1 cellular context compared by ENCODE assay signal in the genomic region with DNA sequence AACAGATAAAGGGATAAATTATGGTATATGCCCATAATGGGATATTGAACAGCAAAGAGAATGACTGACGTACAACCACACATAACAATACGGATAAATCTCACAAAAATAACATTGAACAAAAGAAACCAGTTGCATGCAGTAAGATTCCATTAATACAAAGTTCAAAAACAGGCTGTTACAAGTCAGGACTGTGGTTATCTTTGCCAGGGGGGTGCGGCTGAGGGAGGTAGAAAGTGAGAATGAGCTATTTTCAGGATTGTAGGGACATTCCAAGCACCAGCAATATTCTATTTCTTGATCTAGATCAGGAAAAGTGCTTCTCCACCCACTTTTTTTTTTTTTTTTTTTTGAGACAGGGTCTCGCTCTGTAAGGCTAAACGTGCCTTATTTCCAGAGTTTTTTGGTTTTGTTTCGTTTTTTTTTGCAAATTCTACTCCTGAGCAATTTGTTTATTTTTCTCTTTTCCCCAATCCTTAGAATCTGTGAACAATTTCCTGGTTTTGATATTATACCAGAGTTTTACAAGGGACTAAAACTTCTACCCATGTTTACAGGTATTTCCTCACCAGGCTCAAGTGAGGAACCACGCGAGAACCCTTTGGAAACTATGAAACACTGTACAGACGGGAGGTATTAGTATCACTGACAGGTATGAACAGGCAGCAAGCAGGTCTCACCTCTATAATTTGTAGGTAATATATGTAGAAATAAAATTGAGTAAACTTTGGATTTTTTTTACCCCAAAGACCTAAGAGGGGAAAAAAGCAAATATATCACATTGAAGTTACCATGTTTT.
TF ChIP-seq lines count a peak whose summit lies in the region.

No MANE protein-coding gene starts in this region.

TF ChIP-seq in HepG2, 621 proteins besides CTCF, POLR2A, EP300 and RAD21:
- TF ChIP-seq PRMT3 (CRISPR knock-in tag; IDR thresholded peaks at IDR 0.05; ENCODE audit: borderline replicate concordance, low read depth) (no peak), ZNF354B (CRISPR knock-in tag; IDR thresholded peaks at IDR 0.05) (no peak), ZNF451 (CRISPR knock-in tag; IDR thresholded peaks at IDR 0.05) (no peak), SMARCC2 (IDR thresholded peaks at IDR 0.05) (no peak), TCF12 (IDR thresholded peaks at IDR 0.05) (no peak), TCF12 (CRISPR knock-in tag; IDR thresholded peaks at IDR 0.05) (no peak), SAFB2 (CRISPR knock-in tag; IDR thresholded peaks at IDR 0.05; ENCODE audit: borderline replicate concordance, low read depth) (no peak), ZNF557 (CRISPR knock-in tag; IDR thresholded peaks at IDR 0.05) (no peak), DNMT3B (CRISPR knock-in tag; conservative IDR thresholded peaks at IDR 0.05) (no peak), ZMYM3 (CRISPR knock-in tag; IDR thresholded peaks at IDR 0.05) (no peak), ETS1 (CRISPR knock-in tag; IDR thresholded peaks at IDR 0.05) (no peak), MTA1 (CRISPR knock-in tag; IDR thresholded peaks at IDR 0.05; ENCODE audit: borderline replicate concordance) (no peak), ETV5 (CRISPR knock-in tag; IDR thresholded peaks at IDR 0.05; ENCODE audit: borderline replicate concordance) (no peak), RARA (CRISPR knock-in tag; IDR thresholded peaks at IDR 0.05) (no peak), ZNF10 (CRISPR knock-in tag; IDR thresholded peaks at IDR 0.05; ENCODE audit: borderline replicate concordance, low read depth) (no peak), MED1 (CRISPR knock-in tag; IDR thresholded peaks at IDR 0.05) (no peak), ZNF556 (CRISPR knock-in tag; IDR thresholded peaks at IDR 0.05; ENCODE audit: borderline replicate concordance) (no peak)
- TF ChIP-seq, protein P1, sequence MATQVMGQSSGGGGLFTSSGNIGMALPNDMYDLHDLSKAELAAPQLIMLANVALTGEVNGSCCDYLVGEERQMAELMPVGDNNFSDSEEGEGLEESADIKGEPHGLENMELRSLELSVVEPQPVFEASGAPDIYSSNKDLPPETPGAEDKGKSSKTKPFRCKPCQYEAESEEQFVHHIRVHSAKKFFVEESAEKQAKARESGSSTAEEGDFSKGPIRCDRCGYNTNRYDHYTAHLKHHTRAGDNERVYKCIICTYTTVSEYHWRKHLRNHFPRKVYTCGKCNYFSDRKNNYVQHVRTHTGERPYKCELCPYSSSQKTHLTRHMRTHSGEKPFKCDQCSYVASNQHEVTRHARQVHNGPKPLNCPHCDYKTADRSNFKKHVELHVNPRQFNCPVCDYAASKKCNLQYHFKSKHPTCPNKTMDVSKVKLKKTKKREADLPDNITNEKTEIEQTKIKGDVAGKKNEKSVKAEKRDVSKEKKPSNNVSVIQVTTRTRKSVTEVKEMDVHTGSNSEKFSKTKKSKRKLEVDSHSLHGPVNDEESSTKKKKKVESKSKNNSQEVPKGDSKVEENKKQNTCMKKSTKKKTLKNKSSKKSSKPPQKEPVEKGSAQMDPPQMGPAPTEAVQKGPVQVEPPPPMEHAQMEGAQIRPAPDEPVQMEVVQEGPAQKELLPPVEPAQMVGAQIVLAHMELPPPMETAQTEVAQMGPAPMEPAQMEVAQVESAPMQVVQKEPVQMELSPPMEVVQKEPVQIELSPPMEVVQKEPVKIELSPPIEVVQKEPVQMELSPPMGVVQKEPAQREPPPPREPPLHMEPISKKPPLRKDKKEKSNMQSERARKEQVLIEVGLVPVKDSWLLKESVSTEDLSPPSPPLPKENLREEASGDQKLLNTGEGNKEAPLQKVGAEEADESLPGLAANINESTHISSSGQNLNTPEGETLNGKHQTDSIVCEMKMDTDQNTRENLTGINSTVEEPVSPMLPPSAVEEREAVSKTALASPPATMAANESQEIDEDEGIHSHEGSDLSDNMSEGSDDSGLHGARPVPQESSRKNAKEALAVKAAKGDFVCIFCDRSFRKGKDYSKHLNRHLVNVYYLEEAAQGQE (IDR thresholded peaks at IDR 0.05; ENCODE audit: borderline replicate concordance in 1 of 2, low read depth in 1 of 2, low read length in 2 of 2) = no peak
- TF ChIP-seq, protein P2, sequence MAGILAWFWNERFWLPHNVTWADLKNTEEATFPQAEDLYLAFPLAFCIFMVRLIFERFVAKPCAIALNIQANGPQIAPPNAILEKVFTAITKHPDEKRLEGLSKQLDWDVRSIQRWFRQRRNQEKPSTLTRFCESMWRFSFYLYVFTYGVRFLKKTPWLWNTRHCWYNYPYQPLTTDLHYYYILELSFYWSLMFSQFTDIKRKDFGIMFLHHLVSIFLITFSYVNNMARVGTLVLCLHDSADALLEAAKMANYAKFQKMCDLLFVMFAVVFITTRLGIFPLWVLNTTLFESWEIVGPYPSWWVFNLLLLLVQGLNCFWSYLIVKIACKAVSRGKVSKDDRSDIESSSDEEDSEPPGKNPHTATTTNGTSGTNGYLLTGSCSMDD (CRISPR knock-in tag; IDR thresholded peaks at IDR 0.05) = no peak
- TF ChIP-seq, protein P3, sequence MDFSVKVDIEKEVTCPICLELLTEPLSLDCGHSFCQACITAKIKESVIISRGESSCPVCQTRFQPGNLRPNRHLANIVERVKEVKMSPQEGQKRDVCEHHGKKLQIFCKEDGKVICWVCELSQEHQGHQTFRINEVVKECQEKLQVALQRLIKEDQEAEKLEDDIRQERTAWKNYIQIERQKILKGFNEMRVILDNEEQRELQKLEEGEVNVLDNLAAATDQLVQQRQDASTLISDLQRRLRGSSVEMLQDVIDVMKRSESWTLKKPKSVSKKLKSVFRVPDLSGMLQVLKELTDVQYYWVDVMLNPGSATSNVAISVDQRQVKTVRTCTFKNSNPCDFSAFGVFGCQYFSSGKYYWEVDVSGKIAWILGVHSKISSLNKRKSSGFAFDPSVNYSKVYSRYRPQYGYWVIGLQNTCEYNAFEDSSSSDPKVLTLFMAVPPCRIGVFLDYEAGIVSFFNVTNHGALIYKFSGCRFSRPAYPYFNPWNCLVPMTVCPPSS (IDR thresholded peaks at IDR 0.05) = no peak
- TF ChIP-seq, protein P4, sequence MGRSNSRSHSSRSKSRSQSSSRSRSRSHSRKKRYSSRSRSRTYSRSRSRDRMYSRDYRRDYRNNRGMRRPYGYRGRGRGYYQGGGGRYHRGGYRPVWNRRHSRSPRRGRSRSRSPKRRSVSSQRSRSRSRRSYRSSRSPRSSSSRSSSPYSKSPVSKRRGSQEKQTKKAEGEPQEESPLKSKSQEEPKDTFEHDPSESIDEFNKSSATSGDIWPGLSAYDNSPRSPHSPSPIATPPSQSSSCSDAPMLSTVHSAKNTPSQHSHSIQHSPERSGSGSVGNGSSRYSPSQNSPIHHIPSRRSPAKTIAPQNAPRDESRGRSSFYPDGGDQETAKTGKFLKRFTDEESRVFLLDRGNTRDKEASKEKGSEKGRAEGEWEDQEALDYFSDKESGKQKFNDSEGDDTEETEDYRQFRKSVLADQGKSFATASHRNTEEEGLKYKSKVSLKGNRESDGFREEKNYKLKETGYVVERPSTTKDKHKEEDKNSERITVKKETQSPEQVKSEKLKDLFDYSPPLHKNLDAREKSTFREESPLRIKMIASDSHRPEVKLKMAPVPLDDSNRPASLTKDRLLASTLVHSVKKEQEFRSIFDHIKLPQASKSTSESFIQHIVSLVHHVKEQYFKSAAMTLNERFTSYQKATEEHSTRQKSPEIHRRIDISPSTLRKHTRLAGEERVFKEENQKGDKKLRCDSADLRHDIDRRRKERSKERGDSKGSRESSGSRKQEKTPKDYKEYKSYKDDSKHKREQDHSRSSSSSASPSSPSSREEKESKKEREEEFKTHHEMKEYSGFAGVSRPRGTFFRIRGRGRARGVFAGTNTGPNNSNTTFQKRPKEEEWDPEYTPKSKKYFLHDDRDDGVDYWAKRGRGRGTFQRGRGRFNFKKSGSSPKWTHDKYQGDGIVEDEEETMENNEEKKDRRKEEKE (IDR thresholded peaks at IDR 0.05) = no peak
